Comparison of ENCODE assay signal across 1 cellular context in the genomic region with DNA sequence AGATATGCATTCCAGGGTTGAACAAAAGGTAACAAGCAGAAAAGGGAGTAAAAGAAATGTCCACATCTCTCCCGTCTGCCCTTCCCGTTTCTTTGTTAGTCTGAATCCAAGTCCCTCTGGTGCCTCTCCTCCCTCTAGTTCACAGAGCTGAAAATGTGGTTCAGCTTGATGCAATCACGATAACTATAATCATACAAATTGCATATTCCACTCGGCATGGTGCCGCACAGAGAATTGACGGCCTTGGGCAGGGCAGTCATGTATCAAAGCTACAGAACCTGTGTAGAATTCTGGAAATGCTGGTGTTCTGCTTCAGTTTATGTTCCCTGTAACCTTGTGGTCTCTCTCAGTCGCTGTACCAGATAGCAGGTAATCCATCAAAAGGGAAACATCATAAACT.
TF ChIP-seq lines count a peak whose summit lies in the region.

No MANE protein-coding gene starts in this region.

TF ChIP-seq in IMR-90, 13 proteins besides CTCF, POLR2A, EP300 and RAD21:
- TF ChIP-seq SMC3 (IDR thresholded peaks at IDR 0.05; ENCODE audit: low read depth, low read length) = no peak
- TF ChIP-seq MXI1 (IDR thresholded peaks at IDR 0.05; ENCODE audit: borderline replicate concordance, low read depth, low read length) = no peak
